ENCODE assay signal across 17 cellular contexts in genomic region chr20:63007722-63008488, GRCh38. TPM values are rescaled to one million over a fixed set of nuclear protein-coding genes. Genes with fewer than 3 reads are reported as not detected.
DNase-seq lines count a peak whose midpoint lies in the region; ATAC-seq, FAIRE-seq and TF ChIP-seq lines count a peak whose summit lies in the region.
"Had no signal": no experiment of that assay in that cellular context is flagged by ENCODE, and none has a peak within 500 bp of the region (broad histone marks: within the 10 kb centered on the region; RNA-seq: fewer than 3 reads in every experiment).

No MANE protein-coding gene starts in this region.

- H4K20me1 ChIP-seq in HepG2 (ENCODE audit: insufficient read depth, low read length) (peaks cover 5% of the 10 kb centered on the region; the same call in 1 of the 2 replicates), Loucy (ENCODE audit: insufficient read depth, low read length, poor library complexity, severe bottlenecking) (peaks cover 35% of the 10 kb centered on the region), Karpas-422 (ENCODE audit: insufficient read depth, low read depth, low read length) (no peaks in the 10 kb centered on the region)

- peaks cover 7% of the 10 kb centered on the region for H3K27me3 Mint-ChIP-seq in glutamatergic neuron (ENCODE audit: unreplicated experiment)
- H3K27me3 Mint-ChIP-seq in stimulated activated naive B cell treated with anti-CD40 and anti-IgM and Interleukin-4, amounts not matched to agents 10 μg/mL and 1 μg/mL and 100 μg/mL, for 72 hours: peaks cover 53 to 79% of the 10 kb centered on the region in 2 donors

- H3K9me2 ChIP-seq in Loucy (replicated peaks; ENCODE audit: low read depth, low read length) (no peaks in the 10 kb centered on the region), Karpas-422 (replicated peaks; ENCODE audit: insufficient read depth, low read length) (no peaks in the 10 kb centered on the region)

- TF ChIP-seq CTCF in HepG2 (CRISPR knock-in tag; IDR thresholded peaks at IDR 0.05) (no peak), right lobe of liver (IDR thresholded peaks at IDR 0.05) (no peak), Loucy (conservative IDR thresholded peaks at IDR 0.05; ENCODE audit: low read length) (no peak), glutamatergic neuron (IDR thresholded peaks at IDR 0.05; ENCODE audit: partially characterized antibody, unreplicated experiment) (no peak)

- CTCF ChIA-PET in HepG2 (lab: Yijun Ruan, JAX; ENCODE audit: low intra/inter-chr PET ratio, low total read pairs): interaction anchor here (1.6 to 2.9 kb wide), 5 partner anchors 36 to 185 kb away, joined by 7 to 42 read pairs (median 11); no protein-coding TSS in a partner anchor

- WGBS in HepG2 (ENCODE audit: low lambda C conversion rate): 19% methylated on average over 28 of the region's 41 CpGs
- 12% methylated on average over 10 of the region's 41 CpGs for WGBS in right lobe of liver (ENCODE audit: insufficient coverage, low coverage, low lambda C conversion rate, missing lambda C conversion rate)

- no TSS peak for BruUV-seq in HepG2 (replicated peaks; lab: Mats Ljungman, UMichigan)

- DNase-seq in HepG2 (ENCODE audit: low spot score): no peak
- no peak for DNase-seq in right lobe of liver
- peak; percentile 47 for DNase-seq in glutamatergic neuron
- no peak for DNase-seq in stimulated activated naive B cell treated with anti-CD40 and anti-IgM and Interleukin-4, amounts not matched to agents 10 μg/mL and 1 μg/mL and 100 μg/mL, for 72 hours
- DNase-seq in epidermal melanocyte (ENCODE audit: insufficient read length, low spot score): no peak
- no peak for DNase-seq in Karpas-422
- DNase-seq: NCI-H2029 treated with DMSO at 0.1 percent for 48 hours, T1000 had no signal

- H3K4me1 ChIP-seq in HepG2 (ENCODE audit: insufficient read depth, low read length) (peaks cover 20% of the 10 kb centered on the region), right lobe of liver (peaks cover 0 to 7% (median 0%) of the 10 kb centered on the region in 4 donors), Loucy (ENCODE audit: insufficient read depth, low read length, poor library complexity, severe bottlenecking) (peaks cover 43% of the 10 kb centered on the region), Karpas-422 (ENCODE audit: low read length) (peaks cover 24% of the 10 kb centered on the region)
- H3K4me1 ChIP-seq: HAP-1 had no signal

- H3K9ac ChIP-seq in HepG2 (ENCODE audit: insufficient read depth, low read depth, low read length) (no peak overlapping the region), Loucy (ENCODE audit: low read depth, low read length, poor library complexity, severe bottlenecking) (peak overlapping the region; percentile 82), Karpas-422 (ENCODE audit: low read length) (no peak overlapping the region)

- peaks cover 12% of the 10 kb centered on the region for H3K4me1 Mint-ChIP-seq in glutamatergic neuron (ENCODE audit: low read depth, unreplicated experiment)
- H3K4me1 Mint-ChIP-seq in stimulated activated naive B cell treated with anti-CD40 and anti-IgM and Interleukin-4, amounts not matched to agents 10 μg/mL and 1 μg/mL and 100 μg/mL, for 72 hours: peaks cover 28 to 54% of the 10 kb centered on the region in 2 donors

- no peaks in the 10 kb centered on the region for H3K79me2 ChIP-seq in HepG2 (ENCODE audit: insufficient read depth, low read length)
- peaks cover 62% of the 10 kb centered on the region for H3K79me2 ChIP-seq in Loucy (ENCODE audit: insufficient read depth, low read length)
- no peaks in the 10 kb centered on the region for H3K79me2 ChIP-seq in Karpas-422 (ENCODE audit: low read length)

- H3K36me3 Mint-ChIP-seq in glutamatergic neuron (ENCODE audit: unreplicated experiment): peaks cover 1% of the 10 kb centered on the region
- H3K36me3 Mint-ChIP-seq in stimulated activated naive B cell treated with anti-CD40 and anti-IgM and Interleukin-4, amounts not matched to agents 10 μg/mL and 1 μg/mL and 100 μg/mL, for 72 hours: no peaks in the 10 kb centered on the region

- no peak overlapping the region for H3K27ac ChIP-seq in HepG2 (ENCODE audit: extremely low read length, insufficient read depth, low read length)
- no peak overlapping the region for H3K27ac ChIP-seq in right lobe of liver
- H3K27ac ChIP-seq in Karpas-422 (ENCODE audit: low read length): no peak overlapping the region
- H3K27ac ChIP-seq: epithelial cell of prostate, gastroesophageal sphincter, SJSA1 had no signal

- H3K4me3 ChIP-seq in HepG2 (replicated peaks in 1 of 3; ENCODE audit: insufficient read depth in 1 of 3, low read depth in 2 of 3, low read length in 3 of 3) (no peak overlapping the region), right lobe of liver (no peak overlapping the region), Loucy (ENCODE audit: low read length, poor library complexity, severe bottlenecking) (peak overlapping the region; percentile 78), Karpas-422 (ENCODE audit: low read length) (no peak overlapping the region)
- H3K4me3 ChIP-seq: HAP-1, SJSA1 had no signal

- no peak for TF ChIP-seq RAD21 in HepG2 (CRISPR knock-in tag; IDR thresholded peaks at IDR 0.05)

- peaks cover 32 to 92% of the 10 kb centered on the region in 2 experiments for H3K27me3 ChIP-seq in HepG2 (ENCODE audit: control insufficient read depth in 1 of 2, insufficient read depth in 2 of 2, low read length in 2 of 2)
- peaks cover 18 to 56% of the 10 kb centered on the region in 2 donors for H3K27me3 ChIP-seq in right lobe of liver
- peaks cover 40% of the 10 kb centered on the region for H3K27me3 ChIP-seq in Loucy (ENCODE audit: insufficient read depth, low read length, poor library complexity, severe bottlenecking)
- no peaks in the 10 kb centered on the region for H3K27me3 ChIP-seq in Karpas-422 (ENCODE audit: low read length)

- H3K36me3 ChIP-seq in HepG2 (replicated peaks in 1 of 2; ENCODE audit: control insufficient read depth in 1 of 2, insufficient read depth in 2 of 2, low read length in 2 of 2) (no peaks in the 10 kb centered on the region), right lobe of liver (no peaks in the 10 kb centered on the region), Loucy (ENCODE audit: insufficient read depth, low read length) (no peaks in the 10 kb centered on the region), Karpas-422 (ENCODE audit: insufficient read depth, low read length) (no peaks in the 10 kb centered on the region)
- H3K36me3 ChIP-seq: gastroesophageal sphincter, HAP-1, SJSA1 had no signal

- POLR2A ChIA-PET in HepG2 (lab: Yijun Ruan, JAX): no interaction called here

- H3K4me2 ChIP-seq in HepG2 (ENCODE audit: low read depth, low read length) (no peak overlapping the region), Loucy (ENCODE audit: low read depth, low read length, poor library complexity, severe bottlenecking) (peak overlapping the region; percentile 84), Karpas-422 (ENCODE audit: low read depth, low read length, poor library complexity, severe bottlenecking) (no peak overlapping the region)

- no peaks in the 10 kb centered on the region for H3F3A ChIP-seq in Loucy (ENCODE audit: low read depth)

- H3K27ac Mint-ChIP-seq in glutamatergic neuron (ENCODE audit: unreplicated experiment): no peak overlapping the region
- H3K27ac Mint-ChIP-seq in stimulated activated naive B cell treated with anti-CD40 and anti-IgM and Interleukin-4, amounts not matched to agents 10 μg/mL and 1 μg/mL and 100 μg/mL, for 72 hours: peak overlapping the region; percentile 62

- H3K9me3 ChIP-seq in HepG2 (ENCODE audit: low read length): peaks cover 1% of the 10 kb centered on the region; the same call in 1 of the 2 replicates
- no peaks in the 10 kb centered on the region for H3K9me3 ChIP-seq in right lobe of liver
- no peaks in the 10 kb centered on the region for H3K9me3 ChIP-seq in Loucy (ENCODE audit: insufficient read depth, low read depth, low read length)
- H3K9me3 ChIP-seq in Karpas-422 (ENCODE audit: low read length): no peaks in the 10 kb centered on the region

- TF ChIP-seq POLR2A in HepG2 (IDR thresholded peaks at IDR 0.05; ENCODE audit: insufficient read depth in 1 of 2, low read depth in 2 of 2, low read length in 2 of 2) (no peak), right lobe of liver (IDR thresholded peaks at IDR 0.05) (no peak)

- peaks cover 10% of the 10 kb centered on the region for H3K9me3 Mint-ChIP-seq in glutamatergic neuron (ENCODE audit: unreplicated experiment)
- H3K9me3 Mint-ChIP-seq in stimulated activated naive B cell treated with anti-CD40 and anti-IgM and Interleukin-4, amounts not matched to agents 10 μg/mL and 1 μg/mL and 100 μg/mL, for 72 hours: peaks cover 0 to under 1% of the 10 kb centered on the region in 2 donors

- H3K4me3 Mint-ChIP-seq in glutamatergic neuron (ENCODE audit: unreplicated experiment): peak overlapping the region; percentile 74
- peak overlapping the region in 1 of 2 donors; percentile 72 for H3K4me3 Mint-ChIP-seq in stimulated activated naive B cell treated with anti-CD40 and anti-IgM and Interleukin-4, amounts not matched to agents 10 μg/mL and 1 μg/mL and 100 μg/mL, for 72 hours

- ATAC-seq in HepG2 (peak; percentile 12), right lobe of liver (no peak), GM21447 (IDR thresholded peaks at IDR 0.05; ENCODE audit: unreplicated experiment) (no peak)
- ATAC-seq in stimulated activated naive B cell treated with anti-CD40 and anti-IgM and Interleukin-4, amounts not matched to agents 10 μg/mL and 1 μg/mL and 100 μg/mL, for 72 hours (replicated peaks): no peak

- H2AFZ ChIP-seq in HepG2 (ENCODE audit: low read length) (no peak overlapping the region), Loucy (ENCODE audit: low read length) (peak overlapping the region; percentile 71), Karpas-422 (ENCODE audit: low read length) (no peak overlapping the region)

- TF ChIP-seq EP300 in HepG2 (IDR thresholded peaks at IDR 0.05; ENCODE audit: low read depth in 2 of 2, low read length in 2 of 2) (no peak), HepG2 (CRISPR knock-in tag; IDR thresholded peaks at IDR 0.05; ENCODE audit: borderline replicate concordance) (no peak)

- in situ Hi-C loops in HepG2 (cut with HindIII; ENCODE audit: extremely low pct_ligation_motif_present, low pct_unique_long_range_greater_than_20kb): no loop called here

- no peak for FAIRE-seq in HepG2 (lab: Jason Lieb, UNC)

- intact Hi-C loops in HepG2 (cut with micrococcal nuclease; ENCODE audit: unreplicated experiment): loop anchor here (2.0 kb wide), 3 partner anchors 107 to 185 kb away; no protein-coding TSS in a partner anchor
- intact Hi-C loops in right lobe of liver (cut with DNase I): loop anchor here (10.0 kb wide), 3 partner anchors 103 to 183 kb away; no protein-coding TSS in a partner anchor

RNA-seq across cellular contexts. Expression of gene BHLHE23, which starts 1.1 kb away (rescaled TPM):
- total RNA-seq in HepG2 (2016; rRNA removed; fragmentation: Illumina TruSeq; extraction: Trizol) (not detected in 2 replicates), right lobe of liver (not detected), glutamatergic neuron (ENCODE audit: unreplicated experiment) (23.9 TPM)
- total RNA-seq in HepG2 (2016; cell fraction: cytosol; rRNA removed; fragmentation: Illumina TruSeq; extraction: Trizol; ENCODE audit: low read depth): not detected in 2 replicates
- total RNA-seq in HepG2 (2016; cell fraction: insoluble cytoplasmic fraction; rRNA removed; fragmentation: Illumina TruSeq; extraction: Trizol): not detected in 2 replicates
- not detected in 2 replicates for total RNA-seq in HepG2 (2016; cell fraction: membrane; rRNA removed; fragmentation: Illumina TruSeq; extraction: Trizol)
- not detected in 2 replicates for total RNA-seq in HepG2 (2016; cell fraction: nucleus; rRNA removed; fragmentation: Illumina TruSeq; extraction: Trizol)
- not detected in 2 replicates for polyA plus RNA-seq in HepG2 (2011; rRNA removed)
- polyA plus RNA-seq in HepG2 (2011; cell fraction: cytosol; rRNA removed): not detected in 2 replicates
- not detected in 2 replicates for polyA plus RNA-seq in HepG2 (2011; cell fraction: nucleus; rRNA removed)
- not detected in 2 replicates for polyA plus RNA-seq in HepG2 (2012)
- not detected in 2 replicates for polyA plus RNA-seq in HepG2 (2016; cell fraction: cytosol; fragmentation: Illumina TruSeq; extraction: Trizol; ENCODE audit: low read depth)
- polyA plus RNA-seq in HepG2 (2016; cell fraction: insoluble cytoplasmic fraction; fragmentation: Illumina TruSeq; extraction: Trizol; ENCODE audit: low read depth): not detected in 2 replicates
- polyA plus RNA-seq in HepG2 (2016; cell fraction: membrane; fragmentation: Illumina TruSeq; extraction: Trizol; ENCODE audit: low read depth): not detected in 2 replicates
- not detected in 2 replicates for polyA plus RNA-seq in HepG2 (2016; cell fraction: nucleus; fragmentation: Illumina TruSeq; extraction: Trizol; ENCODE audit: insufficient read depth, low read depth)
- polyA minus RNA-seq in HepG2 (2011; rRNA and poly(A)+ RNA removed; ENCODE audit: low replicate concordance): not detected in 2 replicates
- not detected in 2 replicates for polyA minus RNA-seq in HepG2 (2011; cell fraction: cytosol; rRNA and poly(A)+ RNA removed)
- polyA minus RNA-seq in HepG2 (2011; cell fraction: nucleus; rRNA and poly(A)+ RNA removed): not detected in 2 replicates
- not detected in 2 replicates for total RNA-seq in Karpas-422 (2014; rRNA removed; shearing (Covaris generic); ENCODE audit: low replicate concordance)
- total RNA-seq: gastroesophageal sphincter, liver, pulmonary artery endothelial cell, SJSA1, subcutaneous adipose tissue had no signal
- polyA plus RNA-seq: liver had no signal

RNA-seq across cellular contexts. Expression of gene SLC17A9, which starts 55.4 kb away (rescaled TPM):
- total RNA-seq in HepG2 (2016; rRNA removed; fragmentation: Illumina TruSeq; extraction: Trizol) (33.6 and 110 TPM in 2 replicates), right lobe of liver (10 to 100 TPM; 29.8 to 99.4 (median 54.1) TPM), glutamatergic neuron (ENCODE audit: unreplicated experiment) (1.8 TPM)
- total RNA-seq in HepG2 (2016; cell fraction: cytosol; rRNA removed; fragmentation: Illumina TruSeq; extraction: Trizol; ENCODE audit: low read depth): 27.1 and 27.6 TPM in 2 replicates
- total RNA-seq in HepG2 (2016; cell fraction: insoluble cytoplasmic fraction; rRNA removed; fragmentation: Illumina TruSeq; extraction: Trizol): 25.3 and 116 TPM in 2 replicates
- 36.6 and 38.0 TPM in 2 replicates for total RNA-seq in HepG2 (2016; cell fraction: membrane; rRNA removed; fragmentation: Illumina TruSeq; extraction: Trizol)
- 145 and 168 TPM in 2 replicates for total RNA-seq in HepG2 (2016; cell fraction: nucleus; rRNA removed; fragmentation: Illumina TruSeq; extraction: Trizol)
- polyA plus RNA-seq in HepG2 (2011; rRNA removed): 191 and 280 TPM in 2 replicates
- polyA plus RNA-seq in HepG2 (2011; cell fraction: cytosol; rRNA removed): 57.2 and 94.5 TPM in 2 replicates
- polyA plus RNA-seq in HepG2 (2011; cell fraction: nucleus; rRNA removed): 3,698 and 4,960 TPM in 2 replicates
- polyA plus RNA-seq in HepG2 (2012): 173 and 220 TPM in 2 replicates
- polyA plus RNA-seq in HepG2 (2016; cell fraction: cytosol; fragmentation: Illumina TruSeq; extraction: Trizol; ENCODE audit: low read depth): 16.5 and 18.1 TPM in 2 replicates
- 36.5 and 42.6 TPM in 2 replicates for polyA plus RNA-seq in HepG2 (2016; cell fraction: insoluble cytoplasmic fraction; fragmentation: Illumina TruSeq; extraction: Trizol; ENCODE audit: low read depth)
- polyA plus RNA-seq in HepG2 (2016; cell fraction: membrane; fragmentation: Illumina TruSeq; extraction: Trizol; ENCODE audit: low read depth): 30.7 and 32.6 TPM in 2 replicates
- polyA plus RNA-seq in HepG2 (2016; cell fraction: nucleus; fragmentation: Illumina TruSeq; extraction: Trizol; ENCODE audit: insufficient read depth, low read depth): 553 and 603 TPM in 2 replicates
- 0.07 and 195 TPM in 2 replicates for polyA minus RNA-seq in HepG2 (2011; rRNA and poly(A)+ RNA removed; ENCODE audit: low replicate concordance)
- polyA minus RNA-seq in HepG2 (2011; cell fraction: cytosol; rRNA and poly(A)+ RNA removed): 33.4 and 43.3 TPM in 2 replicates
- polyA minus RNA-seq in HepG2 (2011; cell fraction: nucleus; rRNA and poly(A)+ RNA removed): 176 and 196 TPM in 2 replicates
- 15.9 and 22.1 TPM in 2 replicates for total RNA-seq in Karpas-422 (2014; rRNA removed; shearing (Covaris generic); ENCODE audit: low replicate concordance)
- total RNA-seq: SJSA1 had no signal

Comparison
In these comparisons a context has a peak if more than half of its experiments do, and no peak if none do; other contexts are left out.
1. RNA of gene BHLHE23, which starts 1.1 kb away (total RNA-seq): 23.9 TPM in glutamatergic neuron (single experiment); not detected in HepG2, not detected in right lobe of liver and not detected in Karpas-422; every median in the first group is over 10 times any median in the second.